Comparison of ENCODE assay signal across 17 cellular contexts in genomic region chr3:126934149-126934548, GRCh38. TPM values are rescaled to one million over a fixed set of nuclear protein-coding genes. Genes with fewer than 3 reads are reported as not detected.
A peak's percentile ranks its signal among the peaks of the same experiment; 100 is the strongest.
DNase-seq lines count a peak whose midpoint lies in the region; ATAC-seq and TF ChIP-seq lines count a peak whose summit lies in the region.
"Had no signal": no experiment of that assay in that cellular context is flagged by ENCODE, and none has a peak within 500 bp of the region (broad histone marks: within the 10 kb centered on the region; RNA-seq: fewer than 3 reads in every experiment).

No MANE protein-coding gene starts in this region.

- H3K27ac Mint-ChIP-seq in Caco-2 (ENCODE audit: unreplicated experiment) = peak overlapping the region; percentile 3
- no peak overlapping the region for H3K27ac Mint-ChIP-seq in neural progenitor cell
- H3K27ac Mint-ChIP-seq in CD4-positive, alpha-beta T cell = no peak overlapping the region
- H3K27ac Mint-ChIP-seq in activated naive CD4-positive, alpha-beta T cell treated with anti-CD3 and anti-CD28 coated beads for 36 hours = no peak overlapping the region

- no peaks in the 10 kb centered on the region for H3K9me3 ChIP-seq in Caco-2
- H3K9me3 ChIP-seq in neural progenitor cell (ENCODE audit: low read depth) = no peaks in the 10 kb centered on the region
- H3K9me3 ChIP-seq in CD4-positive, alpha-beta T cell (ENCODE audit: control insufficient read depth, low read length) = no peaks in the 10 kb centered on the region
- H3K9me3 ChIP-seq: colonic mucosa, left lung, SJSA1 had no signal

- H3K27ac ChIP-seq in neural progenitor cell = no peak overlapping the region
- H3K27ac ChIP-seq in CD4-positive, alpha-beta T cell (ENCODE audit: low read depth, low read length) = no peak overlapping the region
- H3K27ac ChIP-seq: colonic mucosa, left lung, SJSA1 had no signal

- no peaks in the 10 kb centered on the region for H3K36me3 ChIP-seq in Caco-2 (ENCODE audit: control insufficient read depth, insufficient read depth, low read length)
- H3K36me3 ChIP-seq in neural progenitor cell = no peaks in the 10 kb centered on the region
- H3K36me3 ChIP-seq: colonic mucosa, left lung, SJSA1 had no signal

- BruUV-seq in Caco-2 (replicated peaks; lab: Mats Ljungman, UMichigan) = no TSS peak

- no peak overlapping the region for H3K9ac ChIP-seq in neural progenitor cell

- H3K27me3 Mint-ChIP-seq in Caco-2 (ENCODE audit: insufficient read depth, unreplicated experiment) = no peaks in the 10 kb centered on the region
- no peaks in the 10 kb centered on the region for H3K27me3 Mint-ChIP-seq in neural progenitor cell (ENCODE audit: insufficient read depth, low read depth)
- H3K27me3 Mint-ChIP-seq in CD4-positive, alpha-beta T cell = no peaks in the 10 kb centered on the region
- no peaks in the 10 kb centered on the region for H3K27me3 Mint-ChIP-seq in activated naive CD4-positive, alpha-beta T cell treated with anti-CD3 and anti-CD28 coated beads for 36 hours (ENCODE audit: low read depth)

- DNase-seq in Caco-2 (peak; percentile 55 to 72), NCI-H1105 treated with DMSO at 0.1 percent for 48 hours (lab: John Stamatoyannopoulos, UW) (peak; percentile 69), fibroblast of the aortic adventitia (ENCODE audit: low read depth) (peak; percentile 51), neural progenitor cell (ENCODE audit: low spot score) (peak; percentile 36), SKM-1 treated with dmso at 0.1 percent for 144 hours (lab: John Stamatoyannopoulos, UW; ENCODE audit: unreplicated experiment) (no peak)
- DNase-seq in CD4-positive, alpha-beta T cell = no peak
- DNase-seq in activated naive CD4-positive, alpha-beta T cell treated with anti-CD3 and anti-CD28 coated beads for 36 hours = no peak
- DNase-seq: activated CD4-positive, alpha-beta T cell treated with anti-CD3 and anti-CD28 coated beads, Interleukin-2, amount 50 U/mL, for 48 hours; colonic mucosa; erythroblast; GOT3; left lung; MM.1S; NCI-H2171; stimulated activated CD8-positive, alpha-beta memory T cell treated with anti-CD3 and anti-CD28 coated beads, Interleukin-4, amount 100 ng/mL, for 48 hours had no signal

- no peaks in the 10 kb centered on the region for H4K20me1 ChIP-seq in neural progenitor cell (ENCODE audit: low read depth)

- H3K4me1 ChIP-seq in Caco-2 (peaks cover 30% of the 10 kb centered on the region), neural progenitor cell (peaks cover 4% of the 10 kb centered on the region)

- H3K4me2 ChIP-seq in neural progenitor cell = no peak overlapping the region

- peaks cover 7% of the 10 kb centered on the region for H3K36me3 Mint-ChIP-seq in Caco-2 (ENCODE audit: insufficient read depth, unreplicated experiment)
- no peaks in the 10 kb centered on the region for H3K36me3 Mint-ChIP-seq in neural progenitor cell
- no peaks in the 10 kb centered on the region for H3K36me3 Mint-ChIP-seq in CD4-positive, alpha-beta T cell (ENCODE audit: low read depth)
- H3K36me3 Mint-ChIP-seq in activated naive CD4-positive, alpha-beta T cell treated with anti-CD3 and anti-CD28 coated beads for 36 hours (ENCODE audit: low read depth) = no peaks in the 10 kb centered on the region

- no peak overlapping the region for H3K4me3 ChIP-seq in Caco-2 (ENCODE audit: low read depth, low read length)
- H3K4me3 ChIP-seq in fibroblast of the aortic adventitia (ENCODE audit: low read depth, low read length) = no peak overlapping the region
- no peak overlapping the region for H3K4me3 ChIP-seq in neural progenitor cell
- H3K4me3 ChIP-seq: colonic mucosa, left lung, SJSA1 had no signal

- H3K4me3 Mint-ChIP-seq in Caco-2 (ENCODE audit: unreplicated experiment) (peak overlapping the region; percentile 5), neural progenitor cell (no peak overlapping the region)
- no peak overlapping the region for H3K4me3 Mint-ChIP-seq in CD4-positive, alpha-beta T cell
- H3K4me3 Mint-ChIP-seq in activated naive CD4-positive, alpha-beta T cell treated with anti-CD3 and anti-CD28 coated beads for 36 hours = no peak overlapping the region

- H2AFZ ChIP-seq in neural progenitor cell (replicated peaks) = no peak overlapping the region

- CTCF ChIA-PET in Caco-2 (lab: Charles Lee) = interaction anchor here (0.7 to 1.4 kb wide), 4 partner anchors 48 to 230 kb away, joined by 3 to 9 read pairs (median 5); partner anchors contain the start of gene PLXNA1
- CTCF ChIA-PET in CD4-positive, alpha-beta T cell (lab: Charles Lee) = no interaction called here
- CTCF ChIA-PET in activated naive CD4-positive, alpha-beta T cell treated with anti-CD3 and anti-CD28 coated beads for 36 hours (lab: Charles Lee) = no interaction called here

- POLR2A ChIA-PET in Caco-2 (lab: Charles Lee) = no interaction called here
- POLR2A ChIA-PET in CD4-positive, alpha-beta T cell (lab: Charles Lee) = no interaction called here

- intact Hi-C loops in Caco-2 (cut with micrococcal nuclease; ENCODE audit: unreplicated experiment) = loop anchor here (1.0 to 5.0 kb wide), 3 partner anchors 52 to 182 kb away; no protein-coding TSS in a partner anchor
- intact Hi-C loops in CD4-positive, alpha-beta T cell (cut with DNase I, micrococcal nuclease) = no loop called here
- intact Hi-C loops in activated naive CD4-positive, alpha-beta T cell treated with anti-CD3 and anti-CD28 coated beads for 36 hours (cut with micrococcal nuclease) = no loop called here

- no peak for ATAC-seq in CD4-positive, alpha-beta T cell (ENCODE audit: poor library complexity)
- ATAC-seq in HG03571 (IDR thresholded peaks at IDR 0.05; ENCODE audit: unreplicated experiment) = no peak
- ATAC-seq: left lung had no signal

- H3F3A ChIP-seq in neural progenitor cell (ENCODE audit: low read depth) = no peaks in the 10 kb centered on the region

- no peaks in the 10 kb centered on the region for H3K9me3 Mint-ChIP-seq in Caco-2 (ENCODE audit: unreplicated experiment)
- H3K9me3 Mint-ChIP-seq in neural progenitor cell = no peaks in the 10 kb centered on the region
- H3K9me3 Mint-ChIP-seq in CD4-positive, alpha-beta T cell = no peaks in the 10 kb centered on the region
- no peaks in the 10 kb centered on the region for H3K9me3 Mint-ChIP-seq in activated naive CD4-positive, alpha-beta T cell treated with anti-CD3 and anti-CD28 coated beads for 36 hours

- TF ChIP-seq CTCF in Caco-2 (IDR thresholded peaks at IDR 0.05; ENCODE audit: insufficient read depth in 1 of 2, low read depth in 1 of 2, low read length in 1 of 2, severe bottlenecking in 1 of 2, unreplicated experiment in 1 of 2) (no peak), fibroblast of the aortic adventitia (IDR thresholded peaks at IDR 0.05; ENCODE audit: insufficient read depth, low read length) (no peak), neural progenitor cell (IDR thresholded peaks at IDR 0.05) (no peak)
- TF ChIP-seq CTCF in CD4-positive, alpha-beta T cell (IDR thresholded peaks at IDR 0.05) = no peak

- H3K4me1 Mint-ChIP-seq in Caco-2 (ENCODE audit: low read depth, unreplicated experiment) (peaks cover 43% of the 10 kb centered on the region), neural progenitor cell (peaks cover 45% of the 10 kb centered on the region)
- no peaks in the 10 kb centered on the region for H3K4me1 Mint-ChIP-seq in CD4-positive, alpha-beta T cell (ENCODE audit: low read depth)
- no peaks in the 10 kb centered on the region for H3K4me1 Mint-ChIP-seq in activated naive CD4-positive, alpha-beta T cell treated with anti-CD3 and anti-CD28 coated beads for 36 hours (ENCODE audit: low read depth)

- H3K79me2 ChIP-seq in neural progenitor cell (ENCODE audit: low read depth) = no peaks in the 10 kb centered on the region

- H3K27me3 ChIP-seq in Caco-2 (replicated peaks; ENCODE audit: control insufficient read depth, insufficient read depth, low read length) (no peaks in the 10 kb centered on the region), neural progenitor cell (no peaks in the 10 kb centered on the region)
- H3K27me3 ChIP-seq in CD4-positive, alpha-beta T cell (ENCODE audit: control insufficient read depth, insufficient read depth, low read length) = no peaks in the 10 kb centered on the region
- H3K27me3 ChIP-seq: colonic mucosa, left lung, SJSA1 had no signal

RNA-seq across cellular contexts. Expression of gene PLXNA1, which starts 48.8 kb away (rescaled TPM):
- total RNA-seq in Caco-2 (2022) = 92.4 and 95.1 TPM in 2 replicates
- 38.4 and 62.4 TPM in 2 replicates for total RNA-seq in fibroblast of the aortic adventitia (ENCODE audit: low replicate concordance)
- 34.7 and 89.1 TPM in 2 replicates for total RNA-seq in neural progenitor cell (ENCODE audit: low replicate concordance)
- total RNA-seq in CD4-positive, alpha-beta T cell = 10 to 100 TPM in 1 of 2 experiments, 1 to 10 TPM in 1; 9.8 to 10.6 TPM
- total RNA-seq in activated naive CD4-positive, alpha-beta T cell treated with anti-CD3 and anti-CD28 coated beads for 36 hours = 1 to 10 TPM; 5.0 to 5.8 TPM

Comparison
In these comparisons a context has a peak if more than half of its experiments do, and no peak if none do; other contexts are left out.
1. DNase-seq: peak in Caco-2 (2 of 2), NCI-H1105 treated with DMSO at 0.1 percent for 48 hours (single experiment), fibroblast of the aortic adventitia (single experiment) and neural progenitor cell (single experiment); none in CD4-positive, alpha-beta T cell (0 of 10), SKM-1 treated with dmso at 0.1 percent for 144 hours (single experiment) and activated naive CD4-positive, alpha-beta T cell treated with anti-CD3 and anti-CD28 coated beads for 36 hours (single experiment).